In genomic region chr4:181753189-181753588, GRCh38 we compare ENCODE assay signal across 25 cellular contexts.
"Had no signal": no experiment of that assay in that cellular context is flagged by ENCODE, and none has a peak within 500 bp of the region (broad histone marks: within the 10 kb centered on the region; RNA-seq: fewer than 3 reads in every experiment).

No MANE protein-coding gene starts in this region.

- H3K27me3 ChIP-seq: brain microvascular endothelial cell, cardiac muscle cell had no signal

- H3K4me3 ChIP-seq: cardiac muscle cell, SK-N-MC had no signal

- H3K27ac ChIP-seq: brain microvascular endothelial cell, cardiac muscle cell, SK-N-MC had no signal

- DNase-seq: activated CD4-positive, alpha-beta T cell treated with anti-CD3 and anti-CD28 coated beads for 1 hour; activated CD4-positive, alpha-beta T cell treated with anti-CD3 and anti-CD28 coated beads, Interleukin-2, amount 10 ng/mL, durations not matched to agents 24 days and 14 days; activated CD4-positive, alpha-beta T cell treated with anti-CD3 and anti-CD28 coated beads, Interleukin-2, amount 50 U/mL, for 48 hours; activated CD8-positive, alpha-beta memory T cell treated with anti-CD3 and anti-CD28 coated beads, Interleukin-2, amount 10 ng/mL, durations not matched to agents 7 days and 5 days; activated effector memory CD4-positive, alpha-beta T cell treated with anti-CD3 and anti-CD28 coated beads, Interleukin-2, amount 50 U/mL, for 16 hours; activated naive CD4-positive, alpha-beta T cell treated with Interleukin-2 at 50 U/mL for 16 hours; activated naive CD8-positive, alpha-beta T cell treated with anti-CD3 and anti-CD28 coated beads, Interleukin-2, amount 50 U/mL, for 24 hours; activated T-cell treated with anti-CD3 and anti-CD28 coated beads, Interleukin-2, amount 50 U/mL, for 4 hours; amygdala; cerebellar nuclear complex; Karpas-422; NCI-H1105 treated with DMSO at 0.1 percent for 48 hours; NCI-H1436 treated with DMSO at 0.1 percent for 48 hours; NCI-H1930; NCI-H2107; NCI-H2171 treated with DMSO at 0.1 percent for 48 hours; NCI-H226; NCI-H526; NCI-H774; SIG-M5 had no signal

- ATAC-seq: activated CD8-positive, alpha-beta memory T cell treated with anti-CD3 and anti-CD28 coated beads, Interleukin-2, amount 10 ng/mL, durations not matched to agents 7 days and 5 days; activated naive CD4-positive, alpha-beta T cell treated with anti-CD3 and anti-CD28 coated beads, Interleukin-2, amount 50 U/mL, for 72 hours; activated naive CD8-positive, alpha-beta T cell treated with anti-CD3 and anti-CD28 coated beads, Interleukin-2, amount 50 U/mL, for 24 hours; activated T-cell treated with anti-CD3 and anti-CD28 coated beads, Interleukin-2, amount 50 U/mL, for 4 hours; WTC11 had no signal

- H3K36me3 ChIP-seq: brain microvascular endothelial cell, cardiac muscle cell had no signal
